8 cellular contexts compared by ENCODE assay signal in genomic region chr18:49562481-49563129, GRCh38. TPM values are rescaled to one million over a fixed set of nuclear protein-coding genes. Genes with fewer than 3 reads are reported as not detected.
DNase-seq lines count a peak whose midpoint lies in the region; ATAC-seq, FAIRE-seq and TF ChIP-seq lines count a peak whose summit lies in the region.

No MANE protein-coding gene starts in this region.

- intact Hi-C loops in kidney (cut with DNase I): no loop called here

- H3K4me1 Mint-ChIP-seq in T-helper 2 cell treated with Interferon-gamma antibody and Interleukin-4, amounts not matched to agents 5 μg/mL and 100 μg/mL, for 36 hours (ENCODE audit: low read depth): peaks cover 15% of the 10 kb centered on the region
- H3K4me1 Mint-ChIP-seq in stimulated activated naive B cell treated with anti-CD40 and anti-IgM and Interleukin-4, amounts not matched to agents 10 μg/mL and 1 μg/mL and 100 μg/mL, for 72 hours: peaks cover 28 to 36% of the 10 kb centered on the region in 2 donors

- no peak for TF ChIP-seq CTCF in brain microvascular endothelial cell (IDR thresholded peaks at IDR 0.05; ENCODE audit: low read depth, low read length, missing control alignments)
- no peak for TF ChIP-seq CTCF in kidney (IDR thresholded peaks at IDR 0.05; ENCODE audit: borderline replicate concordance, extremely low read depth, insufficient read depth)

- H3K27ac ChIP-seq in brain microvascular endothelial cell: no peak overlapping the region
- H3K27ac ChIP-seq in kidney (ENCODE audit: low read depth in 2 of 2, low read length in 2 of 2): no peak overlapping the region

- H3K27ac Mint-ChIP-seq in T-helper 2 cell treated with Interferon-gamma antibody and Interleukin-4, amounts not matched to agents 5 μg/mL and 100 μg/mL, for 36 hours: no peak overlapping the region
- peak overlapping the region; percentile 72 for H3K27ac Mint-ChIP-seq in stimulated activated naive B cell treated with anti-CD40 and anti-IgM and Interleukin-4, amounts not matched to agents 10 μg/mL and 1 μg/mL and 100 μg/mL, for 72 hours

- FAIRE-seq in kidney (lab: Jason Lieb, UNC): no peak

- in situ Hi-C loops in brain microvascular endothelial cell (cut with HindIII; ENCODE audit: low pct_ligation_motif_present, low sequenced_read_pairs): no loop called here

- H3K36me3 ChIP-seq in brain microvascular endothelial cell (replicated peaks) (no peaks in the 10 kb centered on the region), kidney (ENCODE audit: control insufficient read depth in 1 of 2, insufficient read depth in 2 of 2, low read length in 2 of 2) (no peaks in the 10 kb centered on the region)

- H3K27me3 ChIP-seq in brain microvascular endothelial cell (replicated peaks): peaks cover 23% of the 10 kb centered on the region

- H3K9me3 Mint-ChIP-seq in T-helper 2 cell treated with Interferon-gamma antibody and Interleukin-4, amounts not matched to agents 5 μg/mL and 100 μg/mL, for 36 hours: no peaks in the 10 kb centered on the region
- no peaks in the 10 kb centered on the region for H3K9me3 Mint-ChIP-seq in stimulated activated naive B cell treated with anti-CD40 and anti-IgM and Interleukin-4, amounts not matched to agents 10 μg/mL and 1 μg/mL and 100 μg/mL, for 72 hours

- H3K4me3 Mint-ChIP-seq in T-helper 2 cell treated with Interferon-gamma antibody and Interleukin-4, amounts not matched to agents 5 μg/mL and 100 μg/mL, for 36 hours: peak overlapping the region; percentile 75
- H3K4me3 Mint-ChIP-seq in stimulated activated naive B cell treated with anti-CD40 and anti-IgM and Interleukin-4, amounts not matched to agents 10 μg/mL and 1 μg/mL and 100 μg/mL, for 72 hours: peak overlapping the region; percentile 80 to 81

- no peaks in the 10 kb centered on the region for H3K36me3 Mint-ChIP-seq in T-helper 2 cell treated with Interferon-gamma antibody and Interleukin-4, amounts not matched to agents 5 μg/mL and 100 μg/mL, for 36 hours (ENCODE audit: low read depth)
- peaks cover 0 to 3% of the 10 kb centered on the region in 2 donors for H3K36me3 Mint-ChIP-seq in stimulated activated naive B cell treated with anti-CD40 and anti-IgM and Interleukin-4, amounts not matched to agents 10 μg/mL and 1 μg/mL and 100 μg/mL, for 72 hours

- H3K9me3 ChIP-seq in kidney (ENCODE audit: control insufficient read depth in 1 of 2, low read length in 2 of 2): no peaks in the 10 kb centered on the region

- peak overlapping the region; percentile 32 to 40 for H3K9ac ChIP-seq in kidney (ENCODE audit: low read length in 2 of 2)

- H3K4me1 ChIP-seq in kidney (ENCODE audit: control insufficient read depth in 1 of 2, insufficient read depth in 1 of 2, low read depth in 1 of 2, low read length in 2 of 2): peaks cover 24 to 32% of the 10 kb centered on the region in 2 donors

- H3K27me3 Mint-ChIP-seq in T-helper 2 cell treated with Interferon-gamma antibody and Interleukin-4, amounts not matched to agents 5 μg/mL and 100 μg/mL, for 36 hours (ENCODE audit: low read depth): peaks cover 77% of the 10 kb centered on the region
- H3K27me3 Mint-ChIP-seq in stimulated activated naive B cell treated with anti-CD40 and anti-IgM and Interleukin-4, amounts not matched to agents 10 μg/mL and 1 μg/mL and 100 μg/mL, for 72 hours: peaks cover 73 to 77% of the 10 kb centered on the region in 2 donors

- H3K4me3 ChIP-seq in brain microvascular endothelial cell (ENCODE audit: low read depth, low read length): peak overlapping the region; percentile 56
- peak overlapping the region; percentile 70 to 71 for H3K4me3 ChIP-seq in kidney (ENCODE audit: low read length in 2 of 2)

- DNase-seq in T-helper 2 cell treated with Interferon-gamma antibody and Interleukin-4, amounts not matched to agents 5 μg/mL and 100 μg/mL, for 36 hours (ENCODE audit: low spot score): no peak
- no peak for DNase-seq in T-helper 2 cell
- DNase-seq in brain microvascular endothelial cell: no peak
- DNase-seq in kidney: no peak
- no peak for DNase-seq in stimulated activated naive B cell treated with anti-CD40 and anti-IgM and Interleukin-4, amounts not matched to agents 10 μg/mL and 1 μg/mL and 100 μg/mL, for 72 hours
- no peak for DNase-seq in kidney glomerular epithelial cell (lab: John Stamatoyannopoulos, UW)
- no peak for DNase-seq in DMS114 treated with DMSO at 0.1 percent for 48 hours (lab: John Stamatoyannopoulos, UW; ENCODE audit: unreplicated experiment)

- ATAC-seq in stimulated activated naive B cell treated with anti-CD40 and anti-IgM and Interleukin-4, amounts not matched to agents 10 μg/mL and 1 μg/mL and 100 μg/mL, for 72 hours (replicated peaks): peak in 1 of 2 donors; percentile 1
- ATAC-seq in GM21367 (IDR thresholded peaks at IDR 0.05; ENCODE audit: unreplicated experiment): no peak

RNA-seq across cellular contexts. Expression of gene LIPG, which starts 0.7 kb away (rescaled TPM):
- 50.9 TPM for total RNA-seq in kidney
- polyA plus RNA-seq in kidney (ENCODE audit: insufficient read depth, low read depth, low replicate concordance): 4.8 TPM
